Comparison of ENCODE assay signal across 8 cellular contexts in genomic region chr1:175188936-175189335, GRCh38. TPM values are rescaled to one million over a fixed set of nuclear protein-coding genes. Genes with fewer than 3 reads are reported as not detected.
DNase-seq lines count a peak whose midpoint lies in the region; ATAC-seq and TF ChIP-seq lines count a peak whose summit lies in the region.

No MANE protein-coding gene starts in this region.

- POLR2A ChIA-PET in CD8-positive, alpha-beta T cell (lab: Charles Lee): interaction anchor here (0.5 to 4.4 kb wide), 9 partner anchors 10 to 310 kb away, joined by 3 to 33 read pairs (median 5); no protein-coding TSS in a partner anchor

- H2AK5ac ChIP-seq in mesendoderm (ENCODE audit: low read length): no peak overlapping the region

- no peak overlapping the region for H2BK120ac ChIP-seq in mesendoderm (ENCODE audit: low read depth, low read length)

- no peak overlapping the region for H4K5ac ChIP-seq in mesendoderm (ENCODE audit: low read length)

- H4K20me1 ChIP-seq in GM23338 (replicated peaks; ENCODE audit: insufficient read depth): no peaks in the 10 kb centered on the region

- no peak overlapping the region for H2BK15ac ChIP-seq in mesendoderm (replicated peaks; ENCODE audit: low read depth)

- H3K4me2 ChIP-seq in mesendoderm (ENCODE audit: low read length) (no peak overlapping the region), GM23338 (no peak overlapping the region)

- peak overlapping the region; percentile 88 for H3K27ac Mint-ChIP-seq in CD8-positive, alpha-beta T cell
- H3K27ac Mint-ChIP-seq in GM23338: no peak overlapping the region

- no peak overlapping the region for H3K18ac ChIP-seq in mesendoderm (ENCODE audit: low read length)

- DNase-seq in CD8-positive, alpha-beta T cell: peak in 6 of 7 experiments; percentile 38 to 68 (median 54)
- DNase-seq in Jurkat, Clone E6-1 (ENCODE audit: low read depth, low spot score): peak; percentile 76
- peak; percentile 55 for DNase-seq in activated CD8-positive, alpha-beta memory T cell treated with anti-CD3 and anti-CD28 coated beads, Interleukin-2, amount 50 U/mL, for 4 hours
- DNase-seq in gastrocnemius medialis (no peak), kidney glomerular epithelial cell (lab: John Stamatoyannopoulos, UW) (no peak), mesendoderm (no peak), GM23338 (ENCODE audit: low spot score) (no peak)

- H3K56ac ChIP-seq in mesendoderm (ENCODE audit: low read length): no peak overlapping the region

- no peaks in the 10 kb centered on the region for H3K9me3 ChIP-seq in CD8-positive, alpha-beta T cell (ENCODE audit: low read length)
- H3K9me3 ChIP-seq in gastrocnemius medialis: no peaks in the 10 kb centered on the region

- H3K36me3 ChIP-seq in CD8-positive, alpha-beta T cell (ENCODE audit: insufficient read depth, low read length): no peaks in the 10 kb centered on the region
- H3K36me3 ChIP-seq in gastrocnemius medialis: no peaks in the 10 kb centered on the region
- no peaks in the 10 kb centered on the region for H3K36me3 ChIP-seq in mesendoderm (ENCODE audit: control insufficient read depth, insufficient read depth, low read length)
- no peaks in the 10 kb centered on the region for H3K36me3 ChIP-seq in GM23338 (ENCODE audit: insufficient read depth)

- peak overlapping the region; percentile 25 for H3K27ac ChIP-seq in CD8-positive, alpha-beta T cell (ENCODE audit: low read depth, low read length)
- peak overlapping the region; percentile 21 to 45 (median 36) for H3K27ac ChIP-seq in gastrocnemius medialis
- H3K27ac ChIP-seq in mesendoderm (ENCODE audit: low read depth, low read length): no peak overlapping the region
- no peak overlapping the region for H3K27ac ChIP-seq in GM23338 (ENCODE audit: low read depth)

- peaks cover 86% of the 10 kb centered on the region for H3K4me1 Mint-ChIP-seq in CD8-positive, alpha-beta T cell (ENCODE audit: low read depth)
- H3K4me1 Mint-ChIP-seq in GM23338: peaks cover under 1% of the 10 kb centered on the region; the same call in 2 of the 3 replicates

- H3K23ac ChIP-seq in mesendoderm (ENCODE audit: low read length): no peak overlapping the region

- peak overlapping the region; percentile 27 for H3K4me3 ChIP-seq in CD8-positive, alpha-beta T cell (ENCODE audit: low read depth, low read length)
- H3K4me3 ChIP-seq in Jurkat, Clone E6-1 (ENCODE audit: low read length): no peak overlapping the region
- H3K4me3 ChIP-seq in gastrocnemius medialis: peak overlapping the region in 1 of 4 donors; percentile 2
- H3K4me3 ChIP-seq in mesendoderm (ENCODE audit: low read length): no peak overlapping the region
- H3K4me3 ChIP-seq in GM23338: no peak overlapping the region

- in situ Hi-C loops in gastrocnemius medialis (cut with MboI; ENCODE audit: low sequenced_read_pairs in 4 of 4): no loop called here

- H2AFZ ChIP-seq in GM23338: no peak overlapping the region

- H3F3A ChIP-seq in GM23338 (replicated peaks; ENCODE audit: low read depth): peaks cover 7% of the 10 kb centered on the region; the same call in 1 of the 2 replicates

- TF ChIP-seq POLR2A in gastrocnemius medialis (IDR thresholded peaks at IDR 0.05): no peak

- H3K9ac ChIP-seq in mesendoderm (ENCODE audit: low read length): no peak overlapping the region

- H3K9me2 ChIP-seq in GM23338 (ENCODE audit: insufficient read depth): no peaks in the 10 kb centered on the region

- no peak overlapping the region for H3K4ac ChIP-seq in mesendoderm (ENCODE audit: low read depth, low read length)

- intact Hi-C loops in CD8-positive, alpha-beta T cell (cut with DNase I, micrococcal nuclease): loop anchor here in 1 of 2 experiments (5.0 kb wide), 1 partner anchor 167 kb away; the partner anchor contains the start of gene MRPS14
- intact Hi-C loops in gastrocnemius medialis (cut with DNase I; ENCODE audit: low total_unique reads): no loop called here

- H2BK5ac ChIP-seq in mesendoderm (ENCODE audit: low read length): no peak overlapping the region

- H3K79me2 ChIP-seq in mesendoderm (ENCODE audit: control insufficient read depth, insufficient read depth, low read length) (no peaks in the 10 kb centered on the region), GM23338 (replicated peaks; ENCODE audit: insufficient read depth) (no peaks in the 10 kb centered on the region)

- no CpG with 5 or more reads among the region's 2 CpGs for WGBS in mesendoderm (ENCODE audit: extremely low coverage, insufficient coverage, low lambda C conversion rate)

- H3K79me1 ChIP-seq in mesendoderm (ENCODE audit: low read length): peaks cover 5% of the 10 kb centered on the region

- H3K27me3 ChIP-seq in CD8-positive, alpha-beta T cell (ENCODE audit: insufficient read depth, low read length): no peaks in the 10 kb centered on the region
- no peaks in the 10 kb centered on the region for H3K27me3 ChIP-seq in gastrocnemius medialis
- H3K27me3 ChIP-seq in mesendoderm (ENCODE audit: insufficient read depth, low read length, poor library complexity): no peaks in the 10 kb centered on the region
- peaks cover 15% of the 10 kb centered on the region for H3K27me3 ChIP-seq in GM23338 (ENCODE audit: insufficient read depth)

- CTCF ChIA-PET in CD8-positive, alpha-beta T cell (lab: Charles Lee): interaction anchor here (0.9 to 8.0 kb wide), 10 partner anchors 15 to 131 kb away, joined by 3 to 41 read pairs (median 6); no protein-coding TSS in a partner anchor

- peaks cover 79% of the 10 kb centered on the region for H3K4me1 ChIP-seq in CD8-positive, alpha-beta T cell (ENCODE audit: insufficient read depth, low read length)
- H3K4me1 ChIP-seq in gastrocnemius medialis (peaks cover 10 to 77% of the 10 kb centered on the region in 2 donors), mesendoderm (ENCODE audit: control insufficient read depth, low read depth, low read length) (peaks cover 4% of the 10 kb centered on the region), GM23338 (ENCODE audit: insufficient read depth) (peaks cover 11% of the 10 kb centered on the region)

- TF ChIP-seq CTCF in CD8-positive, alpha-beta T cell (IDR thresholded peaks at IDR 0.05): no peak
- TF ChIP-seq CTCF in gastrocnemius medialis (IDR thresholded peaks at IDR 0.05 in 4 of 5, conservative IDR thresholded peaks at IDR 0.05 in 1 of 5) (no peak), GM23338 (conservative IDR thresholded peaks at IDR 0.05; ENCODE audit: low read depth in 2 of 2) (no peak)

- peak; percentile 61 for ATAC-seq in CD8-positive, alpha-beta T cell
- ATAC-seq in GM21381 (IDR thresholded peaks at IDR 0.05; ENCODE audit: unreplicated experiment) (peak; percentile 59), gastrocnemius medialis (no peak), GM23338 (no peak)

- H4K8ac ChIP-seq in mesendoderm (ENCODE audit: low read depth, low read length): no peak overlapping the region

- peaks cover 55% of the 10 kb centered on the region for H3K36me3 Mint-ChIP-seq in CD8-positive, alpha-beta T cell
- no peaks in the 10 kb centered on the region for H3K36me3 Mint-ChIP-seq in GM23338 (ENCODE audit: low read depth)

- no peaks in the 10 kb centered on the region for H3K27me3 Mint-ChIP-seq in CD8-positive, alpha-beta T cell (ENCODE audit: low read depth)
- peaks cover 15% of the 10 kb centered on the region for H3K27me3 Mint-ChIP-seq in GM23338 (ENCODE audit: insufficient read depth, low read depth, poor library complexity)

- peak overlapping the region; percentile 71 for H3K4me3 Mint-ChIP-seq in CD8-positive, alpha-beta T cell
- H3K4me3 Mint-ChIP-seq in GM23338: no peak overlapping the region

- H3K9me3 Mint-ChIP-seq in CD8-positive, alpha-beta T cell: no peaks in the 10 kb centered on the region
- H3K9me3 Mint-ChIP-seq in GM23338: no peaks in the 10 kb centered on the region

TF ChIP-seq in GM23338, 12 proteins besides CTCF, POLR2A, EP300 and RAD21 (continues in another document):
- TF ChIP-seq REST (IDR thresholded peaks at IDR 0.05; ENCODE audit: unreplicated experiment): no peak

RNA-seq across cellular contexts. Expression of gene KIAA0040, which starts 3.6 kb away (rescaled TPM):
- total RNA-seq in CD8-positive, alpha-beta T cell: 1 to 10 TPM; 8.7 to 9.6 TPM
- 3.7 TPM for polyA plus RNA-seq in Jurkat, Clone E6-1 (2012; ENCODE audit: insufficient read depth, insufficient read length)
- 10 to 100 TPM; 17.5 to 33.1 (median 19.5) TPM for total RNA-seq in gastrocnemius medialis
- polyA plus RNA-seq in mesendoderm (2013, experiment 1 of 2): 7.9 TPM
- 7.8 TPM for polyA plus RNA-seq in mesendoderm (2013, experiment 2 of 2)
- total RNA-seq in GM23338 (2014; rRNA removed; shearing (Covaris generic)): 10.2 and 11.9 TPM in 2 replicates
- polyA plus RNA-seq in GM23338 (2016; fragmentation: Nextera tagmentation; extraction: Ambion mirVana): 7.0 and 7.3 TPM in 2 replicates

Comparison
In these comparisons a context has a peak if more than half of its experiments do, and no peak if none do; other contexts are left out.
1. ATAC-seq: peak in CD8-positive, alpha-beta T cell (single experiment) and GM21381 (single experiment); none in gastrocnemius medialis (0 of 2) and GM23338 (single experiment).
2. DNase-seq: peak in CD8-positive, alpha-beta T cell (6 of 7), Jurkat, Clone E6-1 (single experiment) and activated CD8-positive, alpha-beta memory T cell treated with anti-CD3 and anti-CD28 coated beads, Interleukin-2, amount 50 U/mL, for 4 hours (single experiment); none in gastrocnemius medialis (0 of 2), kidney glomerular epithelial cell (single experiment), mesendoderm (single experiment) and GM23338 (single experiment).
3. H3K27ac ChIP-seq: peak in CD8-positive, alpha-beta T cell (single experiment) and gastrocnemius medialis (4 of 4); none in mesendoderm (single experiment) and GM23338 (single experiment).